In the genomic region with DNA sequence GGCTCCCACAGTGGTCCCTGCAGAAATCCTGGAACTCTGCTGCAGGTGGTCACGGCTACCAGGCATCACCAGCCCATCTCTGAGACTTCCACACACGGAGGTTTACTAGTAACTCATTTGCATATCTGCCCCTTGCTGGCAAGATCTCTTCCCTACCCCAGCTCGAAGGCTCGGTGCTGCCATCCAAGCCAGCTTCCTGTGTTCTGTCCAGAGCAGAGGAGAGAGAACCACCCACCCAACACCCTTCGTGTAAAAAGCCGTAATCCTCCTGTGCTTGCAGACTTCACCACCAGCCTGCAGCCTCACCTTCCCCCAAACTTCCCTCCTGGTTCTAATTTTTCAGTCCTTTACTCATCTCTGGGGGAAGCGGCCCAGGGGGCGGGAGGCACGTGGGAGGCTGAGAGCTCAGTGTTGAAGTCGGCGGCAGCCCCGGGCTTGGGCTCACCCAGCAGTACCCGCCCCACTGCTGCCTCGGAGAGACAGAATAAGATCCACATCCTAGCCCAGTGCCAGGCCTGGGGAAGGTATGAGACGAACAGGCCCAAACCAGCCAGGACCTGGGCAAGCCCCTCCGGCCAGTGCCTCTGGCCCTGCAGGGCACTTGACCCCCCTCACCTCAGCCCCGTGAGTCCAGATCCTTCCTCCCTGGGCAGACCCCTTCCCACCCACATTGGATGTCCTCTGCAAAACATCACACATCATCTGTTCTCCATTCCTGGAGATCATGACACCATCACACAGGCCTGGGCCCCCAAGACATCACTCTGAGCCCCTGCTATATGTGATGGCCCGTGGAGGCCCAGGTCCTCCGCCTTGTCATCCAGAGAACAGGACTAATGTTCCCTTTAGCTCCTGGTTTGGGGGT, we compare ENCODE assay signal across 9 cellular contexts.
DNase-seq lines count a peak whose midpoint lies in the region; ATAC-seq and TF ChIP-seq lines count a peak whose summit lies in the region.
"Had no signal": no experiment of that assay in that cellular context is flagged by ENCODE, and none has a peak within 500 bp of the region (broad histone marks: within the 10 kb centered on the region; RNA-seq: fewer than 3 reads in every experiment).

No MANE protein-coding gene starts in this region.

- H3K4me3 ChIP-seq in trophoblast cell (ENCODE audit: low read depth, low read length) (no peak overlapping the region), PC-9 (no peak overlapping the region)

- peak; percentile 53 for TF ChIP-seq POLR2A in erythroblast (IDR thresholded peaks at IDR 0.05; ENCODE audit: low read length)

- H3K79me2 ChIP-seq in trophoblast cell (ENCODE audit: control insufficient read depth, insufficient read depth, low read length, poor library complexity) (peaks cover 13% of the 10 kb centered on the region), PC-9 (ENCODE audit: low read depth) (no peaks in the 10 kb centered on the region)

- peak overlapping the region; percentile 78 for H2AK5ac ChIP-seq in trophoblast cell (ENCODE audit: low read length)

- DNase-seq in GM13976 (ENCODE audit: low spot score) (peak; percentile 43), NOMO-1 treated with DMSO at 0.1 percent for 48 hours (lab: John Stamatoyannopoulos, UW; ENCODE audit: unreplicated experiment) (peak; percentile 32), erythroblast (lab: John Stamatoyannopoulos, UW) (peak; percentile 73 to 77), trophoblast cell (no peak), PC-9 (no peak), AG08396 (ENCODE audit: low spot score) (no peak)

- H4K91ac ChIP-seq in trophoblast cell (ENCODE audit: low read depth, low read length), result peak overlapping the region; percentile 86

- WGBS in trophoblast cell (ENCODE audit: extremely low coverage, insufficient coverage, insufficient read length), result no CpG with 5 or more reads among the region's 19 CpGs

- H3K36me3 ChIP-seq in trophoblast cell (ENCODE audit: control insufficient read depth in 1 of 2, insufficient read depth in 2 of 2, low read length in 2 of 2), result no peaks in the 10 kb centered on the region
- H3K36me3 ChIP-seq in PC-9 (ENCODE audit: low read depth), result no peaks in the 10 kb centered on the region

- H4K12ac ChIP-seq in trophoblast cell (ENCODE audit: low read depth, low read length), result no peak overlapping the region

- peak overlapping the region; percentile 75 for H3K14ac ChIP-seq in trophoblast cell (ENCODE audit: low read length)

- no peaks in the 10 kb centered on the region for H3F3A ChIP-seq in PC-9 (ENCODE audit: insufficient read depth, low read depth)

- no peaks in the 10 kb centered on the region for H4K20me1 ChIP-seq in PC-9 (ENCODE audit: insufficient read depth)

- H3K9ac ChIP-seq in trophoblast cell (ENCODE audit: low read length), result no peak overlapping the region
- H3K9ac ChIP-seq: KMS-11 had no signal

- peaks cover 50% of the 10 kb centered on the region for H3K79me1 ChIP-seq in trophoblast cell (ENCODE audit: low read length)

- no peak overlapping the region for H2AFZ ChIP-seq in trophoblast cell (ENCODE audit: insufficient read depth, low read length, poor library complexity)
- no peak overlapping the region for H2AFZ ChIP-seq in PC-9

- no peak overlapping the region for H3K23ac ChIP-seq in trophoblast cell (ENCODE audit: low read length)

- CTCF ChIA-PET in PC-9 (lab: Charles Lee), result no interaction called here

- peaks cover 1% of the 10 kb centered on the region for H3K9me3 ChIP-seq in trophoblast cell (ENCODE audit: insufficient read depth, low read depth, low read length)
- no peaks in the 10 kb centered on the region for H3K9me3 ChIP-seq in PC-9 (ENCODE audit: insufficient read depth, low read depth)

- H3K27me3 ChIP-seq in trophoblast cell (ENCODE audit: insufficient read depth, low read length) (no peaks in the 10 kb centered on the region), PC-9 (ENCODE audit: insufficient read depth, low read depth) (peaks cover 81% of the 10 kb centered on the region)

- in situ Hi-C loops in GM13976 (cut with MboI; ENCODE audit: low sequenced_read_pairs, unreplicated experiment), result no loop called here

- no peak for ATAC-seq in GM21717 (IDR thresholded peaks at IDR 0.05; ENCODE audit: unreplicated experiment)
- no peak for ATAC-seq in GM21447 (IDR thresholded peaks at IDR 0.05; ENCODE audit: unreplicated experiment)

- H3K18ac ChIP-seq in trophoblast cell (ENCODE audit: low read length), result peak overlapping the region; percentile 9

- peak overlapping the region; percentile 84 for H2BK12ac ChIP-seq in trophoblast cell (ENCODE audit: low read length)

- POLR2A ChIA-PET in PC-9 (lab: Charles Lee; ENCODE audit: unreplicated experiment), result no interaction called here

- peak overlapping the region; percentile 73 for H2BK120ac ChIP-seq in trophoblast cell (ENCODE audit: insufficient read depth, low read length, poor library complexity)

- peak overlapping the region; percentile 67 for H2BK5ac ChIP-seq in trophoblast cell (ENCODE audit: low read depth, low read length, poor library complexity)

- H3K9me2 ChIP-seq in PC-9 (ENCODE audit: insufficient read depth), result no peaks in the 10 kb centered on the region

- intact Hi-C loops in PC-9 (cut with micrococcal nuclease; ENCODE audit: unreplicated experiment), result no loop called here

- no TSS peak for BruUV-seq in PC-9 (replicated peaks; lab: Mats Ljungman, UMichigan)

- peak overlapping the region; percentile 30 for H3K4ac ChIP-seq in trophoblast cell (ENCODE audit: low read depth, low read length)

- no peak for TF ChIP-seq CTCF in GM13976 (IDR thresholded peaks at IDR 0.05; ENCODE audit: borderline replicate concordance, control extremely low read depth, extremely low read depth, insufficient read depth, missing control alignments)
- TF ChIP-seq CTCF in PC-9 (conservative IDR thresholded peaks at IDR 0.05), result no peak

- H4K8ac ChIP-seq in trophoblast cell (ENCODE audit: low read depth, low read length), result peak overlapping the region; percentile 49

- H3K27ac ChIP-seq in trophoblast cell (ENCODE audit: low read depth, low read length) (peak overlapping the region; percentile 60), PC-9 (no peak overlapping the region)
- H3K27ac ChIP-seq: KMS-11 had no signal

- H3K4me2 ChIP-seq in trophoblast cell (ENCODE audit: low read length) (no peak overlapping the region), PC-9 (no peak overlapping the region)
- H3K4me2 ChIP-seq: KMS-11 had no signal

- peaks cover 60% of the 10 kb centered on the region in 2 experiments for H3K4me1 ChIP-seq in trophoblast cell (ENCODE audit: control insufficient read depth in 1 of 2, insufficient read depth in 2 of 2, low read length in 2 of 2)
- peaks cover 9% of the 10 kb centered on the region; the same call in 1 of the 2 replicates for H3K4me1 ChIP-seq in PC-9 (replicated peaks; ENCODE audit: insufficient read depth)

Comparison
In these comparisons a context has a peak if more than half of its experiments do, and no peak if none do; other contexts are left out.
1. DNase-seq: peak in GM13976 (single experiment), NOMO-1 treated with DMSO at 0.1 percent for 48 hours (single experiment) and erythroblast (2 of 2); none in trophoblast cell (0 of 2), PC-9 (0 of 2) and AG08396 (single experiment).